In the genomic region with DNA sequence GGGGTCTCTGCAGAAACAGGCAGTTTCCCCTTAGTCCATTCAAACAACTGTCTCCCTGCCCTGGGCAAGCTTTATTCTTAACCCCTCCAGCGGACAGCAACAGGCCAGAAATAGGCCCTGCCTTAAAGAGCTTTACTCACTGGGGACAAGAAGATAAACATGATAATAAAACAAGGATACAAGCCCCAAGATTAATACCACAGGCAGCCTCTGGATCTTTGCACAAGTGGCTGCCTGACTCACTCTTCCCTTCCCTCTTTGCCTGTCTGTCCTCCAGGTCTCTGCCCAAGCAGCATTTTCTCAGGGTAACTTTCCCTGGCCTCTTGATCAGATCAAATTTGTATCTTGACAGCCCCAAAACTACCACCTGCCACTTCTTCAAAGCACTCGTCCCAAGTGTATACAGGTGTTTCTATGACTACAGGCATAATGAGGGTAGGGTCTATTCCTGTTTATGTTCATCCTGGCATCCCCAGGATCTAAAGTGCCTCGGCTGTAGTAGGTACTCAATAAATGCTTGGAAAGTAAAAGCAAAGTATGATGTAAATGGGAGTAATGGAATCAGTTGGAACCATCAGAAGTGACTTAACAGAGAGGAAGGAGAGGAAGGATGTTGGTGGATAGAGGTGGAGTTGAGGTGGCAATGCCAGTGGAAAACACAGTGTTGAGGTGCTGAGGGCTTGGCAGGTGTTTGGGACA, we compare ENCODE assay signal across 25 cellular contexts. TPM values are rescaled to one million over a fixed set of nuclear protein-coding genes. Genes with fewer than 3 reads are reported as not detected.
"Had no signal": no experiment of that assay in that cellular context is flagged by ENCODE, and none has a peak within 500 bp of the region (broad histone marks: within the 10 kb centered on the region; RNA-seq: fewer than 3 reads in every experiment).

No MANE protein-coding gene starts in this region.

- H3K4me3 ChIP-seq: body of pancreas, dorsolateral prefrontal cortex, neural progenitor cell, smooth muscle cell, testis, uterus had no signal

- DNase-seq: activated CD4-positive, alpha-beta T cell treated with anti-CD3 and anti-CD28 coated beads for 4 hours; activated CD4-positive, alpha-beta T cell treated with anti-CD3 and anti-CD28 coated beads, Interleukin-2, amount 50 U/mL, for 48 hours; activated CD4-positive, CD25-positive, alpha-beta regulatory T cell; activated naive CD4-positive, alpha-beta T cell treated with anti-CD3 and anti-CD28 coated beads for 36 hours; activated naive CD8-positive, alpha-beta T cell treated with anti-CD3 and anti-CD28 coated beads, Interleukin-2, amount 10 ng/mL, durations not matched to agents 7 days and 5 days; activated T-cell treated with anti-CD3 and anti-CD28 coated beads, Interleukin-2, amount 50 U/mL, for 48 hours; body of pancreas; caudate nucleus; dorsolateral prefrontal cortex; effector memory CD8-positive, alpha-beta T cell; glutamatergic neuron; hippocampal formation; left cardiac atrium; mesendoderm; naive thymus-derived CD4-positive, alpha-beta T cell; stimulated activated CD4-positive, alpha-beta T cell treated with anti-CD3 and anti-CD28 coated beads, Interleukin-15, amount 100 ng/mL, for 24 hours; stimulated activated naive B cell treated with anti-CD40 and anti-IgM and Interleukin-4, amounts not matched to agents 10 μg/mL and 1 μg/mL and 100 μg/mL, for 72 hours; testis; trophoblast cell; uterus had no signal

- H3K4me3 Mint-ChIP-seq: activated naive CD4-positive, alpha-beta T cell treated with anti-CD3 and anti-CD28 coated beads for 36 hours; activated naive CD8-positive, alpha-beta T cell treated with anti-CD3 and anti-CD28 coated beads, Interleukin-2, amount 10 ng/mL, durations not matched to agents 7 days and 5 days; effector memory CD8-positive, alpha-beta T cell; naive thymus-derived CD4-positive, alpha-beta T cell; neural progenitor cell; stimulated activated naive B cell treated with anti-CD40 and anti-IgM and Interleukin-4, amounts not matched to agents 10 μg/mL and 1 μg/mL and 100 μg/mL, for 72 hours; T-helper 1 cell treated with Interleukin-12 subunit alpha and Interleukin-12 subunit beta and Interleukin-4 antibody, amounts not matched to agents 30 μg/mL and 1 μg/mL, for 36 hours had no signal

- H3K9ac ChIP-seq: neural progenitor cell had no signal

- H3K27ac Mint-ChIP-seq: activated naive CD4-positive, alpha-beta T cell treated with anti-CD3 and anti-CD28 coated beads for 36 hours; activated naive CD8-positive, alpha-beta T cell treated with anti-CD3 and anti-CD28 coated beads, Interleukin-2, amount 10 ng/mL, durations not matched to agents 7 days and 5 days; neural progenitor cell; stimulated activated naive B cell treated with anti-CD40 and anti-IgM and Interleukin-4, amounts not matched to agents 10 μg/mL and 1 μg/mL and 100 μg/mL, for 72 hours; T-helper 1 cell treated with Interleukin-12 subunit alpha and Interleukin-12 subunit beta and Interleukin-4 antibody, amounts not matched to agents 30 μg/mL and 1 μg/mL, for 36 hours had no signal

- H3K9me3 Mint-ChIP-seq: activated naive CD4-positive, alpha-beta T cell treated with anti-CD3 and anti-CD28 coated beads for 36 hours; activated naive CD8-positive, alpha-beta T cell treated with anti-CD3 and anti-CD28 coated beads, Interleukin-2, amount 10 ng/mL, durations not matched to agents 7 days and 5 days; effector memory CD8-positive, alpha-beta T cell; naive thymus-derived CD4-positive, alpha-beta T cell; neural progenitor cell; stimulated activated naive B cell treated with anti-CD40 and anti-IgM and Interleukin-4, amounts not matched to agents 10 μg/mL and 1 μg/mL and 100 μg/mL, for 72 hours; T-helper 1 cell treated with Interleukin-12 subunit alpha and Interleukin-12 subunit beta and Interleukin-4 antibody, amounts not matched to agents 30 μg/mL and 1 μg/mL, for 36 hours had no signal

- H3K4me1 ChIP-seq: neural progenitor cell had no signal

- ATAC-seq: body of pancreas; effector memory CD8-positive, alpha-beta T cell; esophagus mucosa; left cardiac atrium; naive thymus-derived CD4-positive, alpha-beta T cell; sciatic nerve; stimulated activated naive B cell treated with anti-CD40 and anti-IgM and Interleukin-4, amounts not matched to agents 10 μg/mL and 1 μg/mL and 100 μg/mL, for 72 hours had no signal

- H3K27ac ChIP-seq: body of pancreas, dorsolateral prefrontal cortex, neural progenitor cell, testis, uterus had no signal

- H3K36me3 Mint-ChIP-seq: activated naive CD8-positive, alpha-beta T cell treated with anti-CD3 and anti-CD28 coated beads, Interleukin-2, amount 10 ng/mL, durations not matched to agents 7 days and 5 days; naive thymus-derived CD4-positive, alpha-beta T cell; neural progenitor cell; stimulated activated naive B cell treated with anti-CD40 and anti-IgM and Interleukin-4, amounts not matched to agents 10 μg/mL and 1 μg/mL and 100 μg/mL, for 72 hours had no signal

- H3K36me3 ChIP-seq: neural progenitor cell, uterus had no signal

- H3K4me1 Mint-ChIP-seq: neural progenitor cell had no signal

- H3K27me3 Mint-ChIP-seq: effector memory CD8-positive, alpha-beta T cell; stimulated activated naive B cell treated with anti-CD40 and anti-IgM and Interleukin-4, amounts not matched to agents 10 μg/mL and 1 μg/mL and 100 μg/mL, for 72 hours had no signal

- H3K27me3 ChIP-seq: body of pancreas, dorsolateral prefrontal cortex, neural progenitor cell, testis, uterus had no signal

- H3K9me3 ChIP-seq: body of pancreas, testis, uterus had no signal

RNA-seq across cellular contexts. Expression of a gene that starts 29.6 kb away (rescaled TPM):
- polyA plus RNA-seq: naive thymus-derived CD4-positive, alpha-beta T cell had no signal
